ENCODE assay signal across 9 cellular contexts in genomic region chr1:94720091-94720793, GRCh38.
DNase-seq lines count a peak whose midpoint lies in the region; ATAC-seq and TF ChIP-seq lines count a peak whose summit lies in the region.
"Had no signal": no experiment of that assay in that cellular context is flagged by ENCODE, and none has a peak within 500 bp of the region (broad histone marks: within the 10 kb centered on the region; RNA-seq: fewer than 3 reads in every experiment).

No MANE protein-coding gene starts in this region.

- POLR2A ChIA-PET in naive thymus-derived CD4-positive, alpha-beta T cell (lab: Charles Lee) = no interaction called here

- no peaks in the 10 kb centered on the region for H3K36me3 ChIP-seq in naive thymus-derived CD4-positive, alpha-beta T cell (ENCODE audit: control insufficient read depth in 2 of 3, insufficient read depth in 3 of 3, low read length in 3 of 3)
- H3K36me3 ChIP-seq in neural progenitor cell (no peaks in the 10 kb centered on the region), transverse colon (no peaks in the 10 kb centered on the region)

- no peaks in the 10 kb centered on the region for H3K4me1 ChIP-seq in naive thymus-derived CD4-positive, alpha-beta T cell (ENCODE audit: control insufficient read depth in 2 of 2, insufficient read depth in 2 of 2, low read length in 2 of 2)
- H3K4me1 ChIP-seq in neural progenitor cell = no peaks in the 10 kb centered on the region
- H3K4me1 ChIP-seq in transverse colon = no peaks in the 10 kb centered on the region

- H4K20me1 ChIP-seq in neural progenitor cell (ENCODE audit: low read depth) = no peaks in the 10 kb centered on the region

- H3K9me3 Mint-ChIP-seq in naive thymus-derived CD4-positive, alpha-beta T cell = peaks cover 0 to 1% (median 0%) of the 10 kb centered on the region in 11 donors
- H3K9me3 Mint-ChIP-seq in neural progenitor cell = no peaks in the 10 kb centered on the region
- H3K9me3 Mint-ChIP-seq: activated naive CD4-positive, alpha-beta T cell treated with anti-CD3 and anti-CD28 coated beads, Interleukin-2, amount 50 U/mL, for 24 hours had no signal

- peak; percentile 97 for ATAC-seq in GM18873 (IDR thresholded peaks at IDR 0.05; ENCODE audit: low FRiP score, unreplicated experiment)
- peak; percentile 99 for ATAC-seq in HG02588 (IDR thresholded peaks at IDR 0.05; ENCODE audit: unreplicated experiment)
- ATAC-seq in naive thymus-derived CD4-positive, alpha-beta T cell = peak; percentile 84

- H3K9me3 ChIP-seq in naive thymus-derived CD4-positive, alpha-beta T cell (ENCODE audit: control insufficient read depth in 2 of 3, low read length in 3 of 3) = no peaks in the 10 kb centered on the region
- H3K9me3 ChIP-seq in neural progenitor cell (ENCODE audit: low read depth) (no peaks in the 10 kb centered on the region), transverse colon (no peaks in the 10 kb centered on the region)

- H3K9ac ChIP-seq in neural progenitor cell = no peak overlapping the region

- H3K27me3 Mint-ChIP-seq in naive thymus-derived CD4-positive, alpha-beta T cell = peaks cover 4 to 48% (median 16%) of the 10 kb centered on the region in 5 donors
- no peaks in the 10 kb centered on the region for H3K27me3 Mint-ChIP-seq in neural progenitor cell (ENCODE audit: insufficient read depth, low read depth)

- peaks cover 0 to 19% (median 0%) of the 10 kb centered on the region in 7 donors for H3K4me1 Mint-ChIP-seq in naive thymus-derived CD4-positive, alpha-beta T cell
- peaks cover 2% of the 10 kb centered on the region for H3K4me1 Mint-ChIP-seq in neural progenitor cell
- H3K4me1 Mint-ChIP-seq: activated naive CD4-positive, alpha-beta T cell treated with anti-CD3 and anti-CD28 coated beads, Interleukin-2, amount 50 U/mL, for 24 hours had no signal

- WGBS in transverse colon (ENCODE audit: low coverage in 1 of 2), 2 donors = 80% methylated on average over 4 of the region's 4 CpGs; no CpG with 5 or more reads in 1 of the 2 donors

- peak overlapping the region in 1 of 9 donors; percentile 63 for H3K27ac Mint-ChIP-seq in naive thymus-derived CD4-positive, alpha-beta T cell
- no peak overlapping the region for H3K27ac Mint-ChIP-seq in neural progenitor cell
- H3K27ac Mint-ChIP-seq: activated naive CD4-positive, alpha-beta T cell treated with anti-CD3 and anti-CD28 coated beads, Interleukin-2, amount 50 U/mL, for 24 hours had no signal

- H3K4me3 Mint-ChIP-seq in naive thymus-derived CD4-positive, alpha-beta T cell = peak overlapping the region in 1 of 10 donors; percentile 56
- no peak overlapping the region for H3K4me3 Mint-ChIP-seq in neural progenitor cell
- H3K4me3 Mint-ChIP-seq: activated naive CD4-positive, alpha-beta T cell treated with anti-CD3 and anti-CD28 coated beads, Interleukin-2, amount 50 U/mL, for 24 hours had no signal

- intact Hi-C loops in naive thymus-derived CD4-positive, alpha-beta T cell (cut with micrococcal nuclease) = no loop called here
- intact Hi-C loops in transverse colon (cut with DNase I; ENCODE audit: low total_unique reads) = no loop called here

- H3K4me3 ChIP-seq in naive thymus-derived CD4-positive, alpha-beta T cell (ENCODE audit: low read length) = no peak overlapping the region
- H3K4me3 ChIP-seq in neural progenitor cell = no peak overlapping the region
- no peak overlapping the region for H3K4me3 ChIP-seq in transverse colon

- no peak overlapping the region for H3K4me2 ChIP-seq in neural progenitor cell

- H2AFZ ChIP-seq in neural progenitor cell (replicated peaks) = no peak overlapping the region

- no peaks in the 10 kb centered on the region for H3K79me2 ChIP-seq in neural progenitor cell (ENCODE audit: low read depth)

- no peaks in the 10 kb centered on the region for H3F3A ChIP-seq in neural progenitor cell (ENCODE audit: low read depth)

- H3K36me3 Mint-ChIP-seq in naive thymus-derived CD4-positive, alpha-beta T cell = no peaks in the 10 kb centered on the region
- no peaks in the 10 kb centered on the region for H3K36me3 Mint-ChIP-seq in neural progenitor cell
- H3K36me3 Mint-ChIP-seq: activated naive CD4-positive, alpha-beta T cell treated with anti-CD3 and anti-CD28 coated beads, Interleukin-2, amount 50 U/mL, for 24 hours had no signal

- no peak overlapping the region for H3K27ac ChIP-seq in naive thymus-derived CD4-positive, alpha-beta T cell (ENCODE audit: low read depth, low read length)
- H3K27ac ChIP-seq in neural progenitor cell (no peak overlapping the region), transverse colon (no peak overlapping the region)

- CTCF ChIA-PET in naive thymus-derived CD4-positive, alpha-beta T cell (lab: Charles Lee) = no interaction called here

- peak; percentile 89 for DNase-seq in MV-4-11 (lab: John Stamatoyannopoulos, UW)
- no peak for DNase-seq in naive thymus-derived CD4-positive, alpha-beta T cell
- no peak for DNase-seq in neural progenitor cell (ENCODE audit: low spot score)
- DNase-seq in transverse colon = no peak
- DNase-seq in NCI-H1105 treated with DMSO at 0.1 percent for 48 hours (lab: John Stamatoyannopoulos, UW) = no peak
- no peak for DNase-seq in stimulated activated CD8-positive, alpha-beta memory T cell treated with anti-CD3 and anti-CD28 coated beads, Interleukin-4, amount 100 ng/mL, for 48 hours

- no peak for TF ChIP-seq EP300 in transverse colon (IDR thresholded peaks at IDR 0.05; ENCODE audit: low read depth)

- TF ChIP-seq CTCF in neural progenitor cell (IDR thresholded peaks at IDR 0.05) (no peak), transverse colon (IDR thresholded peaks at IDR 0.05) (no peak)

- TF ChIP-seq POLR2A in transverse colon (IDR thresholded peaks at IDR 0.05) = no peak

- H3K27me3 ChIP-seq in naive thymus-derived CD4-positive, alpha-beta T cell (ENCODE audit: control insufficient read depth in 2 of 2, insufficient read depth in 2 of 2, low read length in 2 of 2) = no peaks in the 10 kb centered on the region
- H3K27me3 ChIP-seq in neural progenitor cell (no peaks in the 10 kb centered on the region), transverse colon (no peaks in the 10 kb centered on the region)

- in situ Hi-C loops in transverse colon (cut with MboI; ENCODE audit: low pct_ligation_motif_present in 1 of 4, low pct_unique_long_range_greater_than_20kb in 1 of 4, low sequenced_read_pairs in 3 of 4) = no loop called here
